Comparison of ENCODE assay signal across 8 cellular contexts in the genomic region with DNA sequence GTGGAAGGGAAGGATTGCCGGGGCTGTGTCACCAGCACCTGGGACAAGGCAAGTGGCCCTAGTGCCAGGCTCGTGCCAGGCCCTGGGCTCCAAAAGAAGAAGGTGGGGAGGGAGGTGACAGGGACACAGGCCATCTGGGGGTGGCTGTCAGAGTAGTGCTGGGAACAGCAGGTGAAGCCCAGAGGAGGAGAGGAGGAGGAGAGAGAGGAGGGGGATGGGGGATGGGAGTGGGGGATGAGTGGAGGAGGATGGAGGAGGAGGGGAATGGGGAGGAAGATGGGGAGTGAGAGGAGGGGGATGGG. TPM values are rescaled to one million over a fixed set of nuclear protein-coding genes. Genes with fewer than 3 reads are reported as not detected.
DNase-seq lines count a peak whose midpoint lies in the region; ATAC-seq and TF ChIP-seq lines count a peak whose summit lies in the region.

No MANE protein-coding gene starts in this region.

- peak overlapping the region; percentile 89 to 96 (median 92) for H3K4me3 Mint-ChIP-seq in CD8-positive, alpha-beta memory T cell
- peak overlapping the region; percentile 86 for H3K4me3 Mint-ChIP-seq in natural killer cell

- H3K9me3 Mint-ChIP-seq in CD8-positive, alpha-beta memory T cell = no peaks in the 10 kb centered on the region
- no peaks in the 10 kb centered on the region for H3K9me3 Mint-ChIP-seq in natural killer cell

- no peak for ATAC-seq in natural killer cell
- ATAC-seq in GM19455 (IDR thresholded peaks at IDR 0.05; ENCODE audit: unreplicated experiment) = no peak
- ATAC-seq in GM21786 (IDR thresholded peaks at IDR 0.05; ENCODE audit: unreplicated experiment) = no peak

- H3K4me1 ChIP-seq in CD8-positive, alpha-beta memory T cell (ENCODE audit: insufficient read depth, low read length) = peaks cover 52% of the 10 kb centered on the region
- peaks cover 48% of the 10 kb centered on the region for H3K4me1 ChIP-seq in Karpas-422 (ENCODE audit: low read length)

- H3K27ac Mint-ChIP-seq in CD8-positive, alpha-beta memory T cell = peak overlapping the region; percentile 94 to 99 (median 99)
- H3K27ac Mint-ChIP-seq in natural killer cell = peak overlapping the region; percentile 96 to 97

- H3K4me1 Mint-ChIP-seq in CD8-positive, alpha-beta memory T cell = peaks cover 36 to 55% (median 40%) of the 10 kb centered on the region in 3 donors
- H3K4me1 Mint-ChIP-seq in natural killer cell = peaks cover 17 to 23% of the 10 kb centered on the region in 2 donors

- no peaks in the 10 kb centered on the region for H3K27me3 ChIP-seq in CD8-positive, alpha-beta memory T cell (ENCODE audit: insufficient read depth, low read length, poor library complexity, severe bottlenecking)
- no peaks in the 10 kb centered on the region for H3K27me3 ChIP-seq in Karpas-422 (ENCODE audit: low read length)

- no peak for DNase-seq in CD8-positive, alpha-beta memory T cell
- no peak for DNase-seq in Karpas-422
- peak; percentile 57 for DNase-seq in cerebellar cortex (ENCODE audit: low spot score)
- peak; percentile 37 for DNase-seq in natural killer cell
- DNase-seq in AG08396 (ENCODE audit: low spot score) = no peak
- DNase-seq in SIG-M5 (lab: John Stamatoyannopoulos, UW) = no peak

- H3K9me2 ChIP-seq in Karpas-422 (replicated peaks; ENCODE audit: insufficient read depth, low read length) = no peaks in the 10 kb centered on the region

- H3K27ac ChIP-seq in CD8-positive, alpha-beta memory T cell (ENCODE audit: low read depth, low read length) = peak overlapping the region; percentile 94
- peak overlapping the region; percentile 94 for H3K27ac ChIP-seq in Karpas-422 (ENCODE audit: low read length)

- TF ChIP-seq CTCF in natural killer cell (IDR thresholded peaks at IDR 0.05) = no peak

- CTCF ChIA-PET in CD8-positive, alpha-beta memory T cell (lab: Charles Lee) = interaction anchor here (0.7 to 4.6 kb wide), 12 partner anchors 11 to 260 kb away, joined by 3 to 72 read pairs (median 4); a partner anchor contains a TSS

- no peaks in the 10 kb centered on the region for H3K36me3 ChIP-seq in CD8-positive, alpha-beta memory T cell (ENCODE audit: insufficient read depth, low read length)
- H3K36me3 ChIP-seq in Karpas-422 (ENCODE audit: insufficient read depth, low read length) = no peaks in the 10 kb centered on the region

- peaks cover 0 to 23% (median 4%) of the 10 kb centered on the region in 3 donors for H3K36me3 Mint-ChIP-seq in CD8-positive, alpha-beta memory T cell
- H3K36me3 Mint-ChIP-seq in natural killer cell = no peaks in the 10 kb centered on the region

- H3K4me2 ChIP-seq in Karpas-422 (ENCODE audit: low read depth, low read length, poor library complexity, severe bottlenecking) = peak overlapping the region; percentile 86

- no peaks in the 10 kb centered on the region for H3K9me3 ChIP-seq in CD8-positive, alpha-beta memory T cell (ENCODE audit: low read length)
- no peaks in the 10 kb centered on the region for H3K9me3 ChIP-seq in Karpas-422 (ENCODE audit: low read length)

- H3K79me2 ChIP-seq in Karpas-422 (ENCODE audit: low read length) = no peaks in the 10 kb centered on the region

- H4K20me1 ChIP-seq in Karpas-422 (ENCODE audit: insufficient read depth, low read depth, low read length) = no peaks in the 10 kb centered on the region

- H3K9ac ChIP-seq in Karpas-422 (ENCODE audit: low read length) = peak overlapping the region; percentile 75

- H3K4me3 ChIP-seq in CD8-positive, alpha-beta memory T cell (ENCODE audit: low read length) = peak overlapping the region; percentile 81
- peak overlapping the region; percentile 59; the same call in 1 of the 2 replicates for H3K4me3 ChIP-seq in Karpas-422 (ENCODE audit: low read length)

- intact Hi-C loops in natural killer cell (cut with micrococcal nuclease) = loop anchor here (1.0 kb wide), 2 partner anchors 14 to 25 kb away; no protein-coding TSS in a partner anchor

- POLR2A ChIA-PET in CD8-positive, alpha-beta memory T cell (lab: Charles Lee) = interaction anchor here (1.0 to 5.4 kb wide), 10 partner anchors 12 to 192 kb away, joined by 3 to 283 read pairs (median 8); a partner anchor contains a TSS

- H2AFZ ChIP-seq in Karpas-422 (ENCODE audit: low read length) = no peak overlapping the region

- H3K27me3 Mint-ChIP-seq in CD8-positive, alpha-beta memory T cell = peaks cover 0 to 1% of the 10 kb centered on the region in 2 donors
- no peaks in the 10 kb centered on the region for H3K27me3 Mint-ChIP-seq in natural killer cell (ENCODE audit: low read depth in 2 of 2)

RNA-seq across cellular contexts. Expression of a gene that starts 18.7 kb away (rescaled TPM):
- 100 to 1,000 TPM; 351 to 373 TPM for total RNA-seq in CD8-positive, alpha-beta memory T cell
- polyA plus RNA-seq in CD8-positive, alpha-beta memory T cell = 154 TPM
- 198 and 359 TPM in 2 replicates for total RNA-seq in Karpas-422 (2014; rRNA removed; shearing (Covaris generic); ENCODE audit: low replicate concordance)
- total RNA-seq in natural killer cell = 10 to 100 TPM; 42.4 to 60.8 (median 44.8) TPM

RNA-seq across cellular contexts. Expression of a gene that starts 22.7 kb away (rescaled TPM):
- 100 to 1,000 TPM; 300 to 327 TPM for total RNA-seq in CD8-positive, alpha-beta memory T cell
- 174 TPM for polyA plus RNA-seq in CD8-positive, alpha-beta memory T cell
- 69.5 and 274 TPM in 2 replicates for total RNA-seq in Karpas-422 (2014; rRNA removed; shearing (Covaris generic); ENCODE audit: low replicate concordance)
- 1,000 to 10,000 TPM; 1,182 to 2,122 (median 1,520) TPM for total RNA-seq in natural killer cell

RNA-seq across cellular contexts. Expression of a gene that starts 29.9 kb away (rescaled TPM):
- total RNA-seq in CD8-positive, alpha-beta memory T cell = 1 to 10 TPM; 1.3 TPM
- 0.31 TPM for polyA plus RNA-seq in CD8-positive, alpha-beta memory T cell
- total RNA-seq in Karpas-422 (2014; rRNA removed; shearing (Covaris generic); ENCODE audit: low replicate concordance) = 0.37 and 0.87 TPM in 2 replicates
- total RNA-seq in natural killer cell = 10 to 100 TPM; 13.7 to 19.4 (median 15.6) TPM

RNA-seq across cellular contexts. Expression of a gene that starts 36.3 kb away (rescaled TPM):
- total RNA-seq in CD8-positive, alpha-beta memory T cell = 10 to 100 TPM; 27.3 to 27.7 TPM
- 12.2 TPM for polyA plus RNA-seq in CD8-positive, alpha-beta memory T cell
- total RNA-seq in Karpas-422 (2014; rRNA removed; shearing (Covaris generic); ENCODE audit: low replicate concordance) = 10.7 and 13.6 TPM in 2 replicates
- 10 to 100 TPM; 69.1 to 73.3 (median 71.0) TPM for total RNA-seq in natural killer cell

Comparison
In these comparisons a context has a peak if more than half of its experiments do, and no peak if none do; other contexts are left out.
1. DNase-seq: peak in cerebellar cortex (single experiment) and natural killer cell (single experiment); none in CD8-positive, alpha-beta memory T cell (0 of 5), Karpas-422 (single experiment), AG08396 (single experiment) and SIG-M5 (single experiment).